17 cellular contexts compared by ENCODE assay signal in genomic region chr2:229098810-229099209, GRCh38.
A peak's percentile ranks its signal among the peaks of the same experiment; 100 is the strongest.
DNase-seq lines count a peak whose midpoint lies in the region; ATAC-seq and TF ChIP-seq lines count a peak whose summit lies in the region.
"Had no signal": no experiment of that assay in that cellular context is flagged by ENCODE, and none has a peak within 500 bp of the region (broad histone marks: within the 10 kb centered on the region; RNA-seq: fewer than 3 reads in every experiment).

No MANE protein-coding gene starts in this region.

- peaks cover 6% of the 10 kb centered on the region for H3K36me3 Mint-ChIP-seq in brain
- H3K36me3 Mint-ChIP-seq: CD8-positive, alpha-beta T cell had no signal

- no peaks in the 10 kb centered on the region for H3K27me3 ChIP-seq in heart left ventricle
- H3K27me3 ChIP-seq in right cardiac atrium (ENCODE audit: control insufficient read depth, insufficient read depth) = no peaks in the 10 kb centered on the region
- H3K27me3 ChIP-seq: BLaER1 treated with 17β-estradiol and CSF1 and Interleukin-3, amounts not matched to agents 10 nM and 100 nM had no signal

- intact Hi-C loops in heart left ventricle (cut with DNase I) (no loop called here), right cardiac atrium (cut with DNase I) (no loop called here), sciatic nerve (cut with DNase I) (no loop called here)

- TF ChIP-seq CTCF in brain (conservative IDR thresholded peaks at IDR 0.05) (no peak), heart left ventricle (IDR thresholded peaks at IDR 0.05) (no peak), GM10266 (IDR thresholded peaks at IDR 0.05; ENCODE audit: control insufficient read depth, insufficient read depth, low read depth, missing control alignments) (no peak)

- H3K27me3 Mint-ChIP-seq in brain = no peaks in the 10 kb centered on the region
- H3K27me3 Mint-ChIP-seq: B cell had no signal

- peak overlapping the region in 3 of 5 experiments; percentile 66 to 88 (median 80) for H3K27ac Mint-ChIP-seq in brain
- H3K27ac Mint-ChIP-seq: B cell; CD8-positive, alpha-beta T cell had no signal

- H3K27ac ChIP-seq in heart left ventricle = peak overlapping the region in 5 of 12 donors; percentile 17 to 33 (median 26)
- H3K27ac ChIP-seq in right cardiac atrium (ENCODE audit: low read length) = no peak overlapping the region
- H3K27ac ChIP-seq: BLaER1 treated with 17β-estradiol and CSF1 and Interleukin-3, amounts not matched to agents 10 nM and 100 nM; GM23248; HL-60 had no signal

- DNase-seq in heart left ventricle = no peak
- peak; percentile 12 to 74 (median 67) for DNase-seq in right cardiac atrium
- DNase-seq in sciatic nerve (ENCODE audit: low spot score) = peak; percentile 59
- no peak for DNase-seq in cerebellar cortex (ENCODE audit: low spot score)
- DNase-seq in RPMI8226 = no peak
- no peak for DNase-seq in GM10266 (ENCODE audit: extremely low spot score)
- DNase-seq: Calu3; CD8-positive, alpha-beta T cell; DMS79 treated with DMSO at 0.1 percent for 48 hours; GF-D8; GM23248 had no signal

- H3K9me3 ChIP-seq in heart left ventricle (no peaks in the 10 kb centered on the region), right cardiac atrium (ENCODE audit: control insufficient read depth, low read length) (no peaks in the 10 kb centered on the region)
- H3K9me3 ChIP-seq: BLaER1 treated with 17β-estradiol and CSF1 and Interleukin-3, amounts not matched to agents 10 nM and 100 nM; HAP-1 had no signal

- no peaks in the 10 kb centered on the region for H3K36me3 ChIP-seq in heart left ventricle
- H3K36me3 ChIP-seq: BLaER1 treated with 17β-estradiol and CSF1 and Interleukin-3, amounts not matched to agents 10 nM and 100 nM; HAP-1 had no signal

- H3K9me3 Mint-ChIP-seq in brain = peaks cover 0 to 2% (median 0%) of the 10 kb centered on the region in 5 experiments

- peak overlapping the region in 1 of 5 experiments; percentile 32 for H3K4me3 Mint-ChIP-seq in brain
- H3K4me3 Mint-ChIP-seq: B cell; CD8-positive, alpha-beta T cell had no signal

- no peak for TF ChIP-seq POLR2A in heart left ventricle (IDR thresholded peaks at IDR 0.05)

- H3K4me3 ChIP-seq in heart left ventricle (no peak overlapping the region), right cardiac atrium (ENCODE audit: low read length) (no peak overlapping the region)
- H3K4me3 ChIP-seq: BLaER1 treated with 17β-estradiol and CSF1 and Interleukin-3, amounts not matched to agents 10 nM and 100 nM; GM12878; GM23248; HAP-1 had no signal

- ATAC-seq in heart left ventricle (peak in 3 of 4 donors; percentile 49 to 57 (median 53)), right cardiac atrium (peak in 1 of 2 donors; percentile 81), sciatic nerve (peak; percentile 88)
- ATAC-seq: CD8-positive, alpha-beta T cell; GM12878 had no signal

- peaks cover 0 to 10% (median 0%) of the 10 kb centered on the region in 12 donors for H3K4me1 ChIP-seq in heart left ventricle
- no peaks in the 10 kb centered on the region for H3K4me1 ChIP-seq in right cardiac atrium (ENCODE audit: control insufficient read depth, insufficient read depth, low read length)
- H3K4me1 ChIP-seq: BLaER1 treated with 17β-estradiol and CSF1 and Interleukin-3, amounts not matched to agents 10 nM and 100 nM; HAP-1 had no signal

- peaks cover 28% of the 10 kb centered on the region for H3K4me1 Mint-ChIP-seq in brain
- H3K4me1 Mint-ChIP-seq: B cell had no signal

- 50 to 62% (median 57%) methylated on average over 6 of the region's 6 CpGs for WGBS in heart left ventricle, 4 donors
- WGBS in right cardiac atrium = 38% methylated on average over 6 of the region's 6 CpGs

Comparison
In these comparisons a context has a peak if more than half of its experiments do, and no peak if none do; other contexts are left out.
1. DNase-seq: peak in right cardiac atrium (3 of 3) and sciatic nerve (single experiment); none in heart left ventricle (0 of 5), cerebellar cortex (single experiment), RPMI8226 (single experiment) and GM10266 (single experiment).